20 cellular contexts compared by ENCODE assay signal in the genomic region with DNA sequence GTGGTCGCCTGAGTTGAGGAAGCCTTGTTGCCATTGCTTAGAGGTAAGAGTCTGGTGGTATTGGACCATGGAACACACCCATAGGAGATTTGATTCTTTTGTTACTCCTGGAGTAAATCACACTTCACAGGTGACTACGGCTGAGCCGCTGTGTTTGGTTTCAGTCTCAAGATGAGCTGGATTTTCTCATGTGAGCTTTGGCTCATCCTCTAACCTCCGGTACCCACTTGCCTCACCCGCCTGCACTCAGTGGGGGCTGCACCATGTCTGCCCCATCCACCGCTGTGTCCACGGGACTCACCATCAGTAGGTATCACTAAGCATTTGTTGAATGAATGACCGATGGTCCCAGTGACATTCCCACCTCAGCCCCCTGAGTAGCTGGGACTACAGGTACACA. TPM values are rescaled to one million over a fixed set of nuclear protein-coding genes. Genes with fewer than 3 reads are reported as not detected.
"Had no signal": no experiment of that assay in that cellular context is flagged by ENCODE, and none has a peak within 500 bp of the region (broad histone marks: within the 10 kb centered on the region; RNA-seq: fewer than 3 reads in every experiment).

No MANE protein-coding gene starts in this region.

- H3K27ac Mint-ChIP-seq: activated B cell treated with CpG ODN at 0.5 μM for 24 hours; activated CD4-positive, alpha-beta T cell treated with anti-CD3 and anti-CD28 coated beads, Interleukin-2, amount 10 ng/mL, durations not matched to agents 7 days and 5 days; activated naive CD4-positive, alpha-beta T cell treated with anti-CD3 and anti-CD28 coated beads, Interleukin-2, amount 50 U/mL, for 24 hours; activated T-helper 2 cell treated with anti-CD3 and anti-CD28 coated beads, Interferon-gamma antibody, Interleukin-2, Interleukin-4, amounts not matched to agents 10 μg/mL and 5 μg/mL and 100 μg/mL, durations not matched to agents 14 hours and 24 hours and 36 hours; mesothelial cell of epicardium; stimulated activated memory B cell treated with anti-CD40 and anti-IgM and Interleukin-4, amounts not matched to agents 10 μg/mL and 1 μg/mL and 100 μg/mL, for 72 hours had no signal

- H3K4me2 ChIP-seq: hepatocyte had no signal

- H3K36me3 ChIP-seq: brain microvascular endothelial cell, pancreas, tibial artery, uterus had no signal

- H3K4me3 ChIP-seq: hepatocyte, pancreas, tibial artery, uterus had no signal

- H3K27ac ChIP-seq: brain microvascular endothelial cell, hepatocyte, pancreas, tibial artery, uterus had no signal

- H3K9me3 ChIP-seq: pancreas, tibial artery, uterus had no signal

- H3K27me3 Mint-ChIP-seq: activated naive CD4-positive, alpha-beta T cell treated with anti-CD3 and anti-CD28 coated beads, Interleukin-2, amount 50 U/mL, for 24 hours had no signal

- H3K4me1 ChIP-seq: pancreas, tibial artery, uterus had no signal

- DNase-seq: activated B cell treated with CpG ODN at 0.5 μM for 24 hours; activated CD4-positive, alpha-beta T cell treated with anti-CD3 and anti-CD28 coated beads, Interleukin-2, amount 10 ng/mL, durations not matched to agents 7 days and 5 days; brain microvascular endothelial cell; dermis blood vessel endothelial cell; kidney glomerular epithelial cell; pancreas; uterus had no signal

- H3K27me3 ChIP-seq: brain microvascular endothelial cell, hepatocyte, pancreas, tibial artery, uterus had no signal

- H3K36me3 Mint-ChIP-seq: activated naive CD4-positive, alpha-beta T cell treated with anti-CD3 and anti-CD28 coated beads, Interleukin-2, amount 50 U/mL, for 24 hours; mesothelial cell of epicardium had no signal

- H3K79me2 ChIP-seq: hepatocyte had no signal

- H3K4me1 Mint-ChIP-seq: activated naive CD4-positive, alpha-beta T cell treated with anti-CD3 and anti-CD28 coated beads, Interleukin-2, amount 50 U/mL, for 24 hours; mesothelial cell of epicardium had no signal

- H3K4me3 Mint-ChIP-seq: activated B cell treated with CpG ODN at 0.5 μM for 24 hours; activated CD4-positive, alpha-beta T cell treated with anti-CD3 and anti-CD28 coated beads, Interleukin-2, amount 10 ng/mL, durations not matched to agents 7 days and 5 days; activated naive CD4-positive, alpha-beta T cell treated with anti-CD3 and anti-CD28 coated beads, Interleukin-2, amount 50 U/mL, for 24 hours; mesothelial cell of epicardium; stimulated activated memory B cell treated with anti-CD40 and anti-IgM and Interleukin-4, amounts not matched to agents 10 μg/mL and 1 μg/mL and 100 μg/mL, for 72 hours had no signal

- H2AFZ ChIP-seq: hepatocyte had no signal

- ATAC-seq: pancreas; stimulated activated memory B cell treated with anti-CD40 and anti-IgM and Interleukin-4, amounts not matched to agents 10 μg/mL and 1 μg/mL and 100 μg/mL, for 72 hours had no signal

- H3K9me3 Mint-ChIP-seq: activated B cell treated with CpG ODN at 0.5 μM for 24 hours; activated CD4-positive, alpha-beta T cell treated with anti-CD3 and anti-CD28 coated beads, Interleukin-2, amount 10 ng/mL, durations not matched to agents 7 days and 5 days had no signal

- FAIRE-seq: pancreas, TTC549 had no signal

RNA-seq across cellular contexts. Expression of a gene that starts 52.7 kb away (rescaled TPM):
- total RNA-seq: activated B cell treated with CpG ODN at 0.5 μM for 24 hours; activated CD4-positive, alpha-beta T cell treated with anti-CD3 and anti-CD28 coated beads, Interleukin-2, amount 10 ng/mL, durations not matched to agents 7 days and 5 days; activated T-helper 2 cell treated with anti-CD3 and anti-CD28 coated beads, Interferon-gamma antibody, Interleukin-2, Interleukin-4, amounts not matched to agents 10 μg/mL and 5 μg/mL and 100 μg/mL, durations not matched to agents 14 hours and 24 hours and 36 hours; cerebellum; dermis blood vessel endothelial cell; epithelial cell of proximal tubule; hepatocyte; lower leg skin; mesothelial cell of epicardium; myocyte; pancreas; renal cortical epithelial cell; skeletal muscle tissue; uterus had no signal
- polyA plus RNA-seq: hepatocyte, pancreas had no signal
